16 cellular contexts compared by ENCODE assay signal in genomic region chr4:91345632-91346031, GRCh38.
DNase-seq lines count a peak whose midpoint lies in the region; ATAC-seq, FAIRE-seq and TF ChIP-seq lines count a peak whose summit lies in the region.
"Had no signal": no experiment of that assay in that cellular context is flagged by ENCODE, and none has a peak within 500 bp of the region (broad histone marks: within the 10 kb centered on the region; RNA-seq: fewer than 3 reads in every experiment).

No MANE protein-coding gene starts in this region.

- H3K27me3 Mint-ChIP-seq in progenitor cell of endocrine pancreas = no peaks in the 10 kb centered on the region
- H3K27me3 Mint-ChIP-seq: IgD-negative memory B cell had no signal

- H3K79me2 ChIP-seq in smooth muscle cell (ENCODE audit: low read depth) = no peaks in the 10 kb centered on the region

- H4K20me1 ChIP-seq in smooth muscle cell (ENCODE audit: low read depth) = no peaks in the 10 kb centered on the region

- H3K27me3 ChIP-seq in smooth muscle cell (ENCODE audit: low read depth) = no peaks in the 10 kb centered on the region
- H3K27me3 ChIP-seq: SJCRH30 had no signal

- FAIRE-seq in GM12891 (lab: Jason Lieb, UNC) (no peak), GM19239 (lab: Jason Lieb, UNC) (no peak)
- FAIRE-seq: A549, RCC 7860 had no signal

- TF ChIP-seq CTCF in NB4 (IDR thresholded peaks at IDR 0.05; ENCODE audit: low read depth, low read length) = no peak
- no peak for TF ChIP-seq CTCF in progenitor cell of endocrine pancreas (IDR thresholded peaks at IDR 0.05; ENCODE audit: unreplicated experiment)
- TF ChIP-seq CTCF in smooth muscle cell (IDR thresholded peaks at IDR 0.05; ENCODE audit: borderline replicate concordance, insufficient read depth, poor library complexity, severe bottlenecking) = no peak

- no peak overlapping the region for H3K4me2 ChIP-seq in smooth muscle cell
- H3K4me2 ChIP-seq: A549 had no signal

- no peaks in the 10 kb centered on the region for H3K4me1 ChIP-seq in smooth muscle cell (ENCODE audit: low read depth)
- H3K4me1 ChIP-seq: A549, SJCRH30 had no signal

- no peak overlapping the region for H3K4me3 Mint-ChIP-seq in progenitor cell of endocrine pancreas (ENCODE audit: low read depth)
- H3K4me3 Mint-ChIP-seq: HFFc6, IgD-negative memory B cell had no signal

- H3K9ac ChIP-seq in smooth muscle cell (ENCODE audit: low read depth) = no peak overlapping the region

- no peak for DNase-seq in GM12891 (ENCODE audit: insufficient read length, low spot score)
- peak; percentile 13 for DNase-seq in NB4 (ENCODE audit: low read depth)
- DNase-seq in progenitor cell of endocrine pancreas (ENCODE audit: low spot score, unreplicated experiment) = no peak
- no peak for DNase-seq in smooth muscle cell (lab: John Stamatoyannopoulos, UW; ENCODE audit: unreplicated experiment)
- no peak for DNase-seq in GM19239 (ENCODE audit: insufficient read length, low spot score)
- DNase-seq: HFFc6, NCI-H1048, NCI-H446, SJCRH30 had no signal

- no peak overlapping the region for H3K4me3 ChIP-seq in NB4 (ENCODE audit: low read depth, low read length)
- H3K4me3 ChIP-seq in smooth muscle cell = no peak overlapping the region
- H3K4me3 ChIP-seq: A549, SJCRH30 had no signal

- no peaks in the 10 kb centered on the region for H3K9me3 ChIP-seq in smooth muscle cell (replicated peaks; ENCODE audit: low read depth)
- H3K9me3 ChIP-seq: A549, SJCRH30 had no signal

- H3K9me3 Mint-ChIP-seq in progenitor cell of endocrine pancreas (ENCODE audit: low read depth) = peaks cover 4% of the 10 kb centered on the region

- H3K36me3 ChIP-seq in smooth muscle cell (ENCODE audit: low read depth) = no peaks in the 10 kb centered on the region
- H3K36me3 ChIP-seq: SJCRH30 had no signal

- no peaks in the 10 kb centered on the region for H3K36me3 Mint-ChIP-seq in progenitor cell of endocrine pancreas (ENCODE audit: insufficient read depth)
- H3K36me3 Mint-ChIP-seq: IgD-negative memory B cell had no signal

- H3K4me1 Mint-ChIP-seq in progenitor cell of endocrine pancreas (ENCODE audit: low read depth) = no peaks in the 10 kb centered on the region
- H3K4me1 Mint-ChIP-seq: IgD-negative memory B cell had no signal

- H3K27ac ChIP-seq in smooth muscle cell (ENCODE audit: low read depth) = no peak overlapping the region
- H3K27ac ChIP-seq: A549, C4-2B, SJCRH30 had no signal

- TF ChIP-seq POLR2A in GM12891 (IDR thresholded peaks at IDR 0.05; ENCODE audit: low read depth, low read length) (no peak), NB4 (IDR thresholded peaks at IDR 0.05; ENCODE audit: extremely low read depth, insufficient read length) (no peak)

- no peak overlapping the region for H2AFZ ChIP-seq in smooth muscle cell (ENCODE audit: low read depth)

- ATAC-seq in GM18870 (IDR thresholded peaks at IDR 0.05; ENCODE audit: unreplicated experiment) = peak; percentile 61
- ATAC-seq in HG02678 (IDR thresholded peaks at IDR 0.05; ENCODE audit: unreplicated experiment) = peak; percentile 56
- no peak for ATAC-seq in HG03460 (IDR thresholded peaks at IDR 0.05; ENCODE audit: unreplicated experiment)
- ATAC-seq: A549 had no signal

- H3K27ac Mint-ChIP-seq in progenitor cell of endocrine pancreas = no peak overlapping the region
- H3K27ac Mint-ChIP-seq: HFFc6, IgD-negative memory B cell had no signal

- H3F3A ChIP-seq in smooth muscle cell (ENCODE audit: low read depth) = no peaks in the 10 kb centered on the region

TF ChIP-seq in GM12891, 5 proteins besides CTCF, POLR2A, EP300 and RAD21:
- no peak for TF ChIP-seq POLR2AphosphoS5 (IDR thresholded peaks at IDR 0.05; ENCODE audit: low read depth, low read length)
- TF ChIP-seq SPI1 (IDR thresholded peaks at IDR 0.05; ENCODE audit: low read depth, low read length) = peak; percentile 79
